Comparison of ENCODE assay signal across 8 cellular contexts in genomic region chr3:122793568-122794416, GRCh38. TPM values are rescaled to one million over a fixed set of nuclear protein-coding genes. Genes with fewer than 3 reads are reported as not detected.
A peak's percentile ranks its signal among the peaks of the same experiment; 100 is the strongest.
DNase-seq lines count a peak whose midpoint lies in the region; ATAC-seq, FAIRE-seq and TF ChIP-seq lines count a peak whose summit lies in the region.

TSS of gene HSPBAP1 (minus strand) at chr3:122793831. CDS start at chr3:122793680, 151 bp downstream.

- TF ChIP-seq CTCF in D721Med (IDR thresholded peaks at IDR 0.05; ENCODE audit: insufficient read depth, missing control alignments) (no peak), GM23338 (conservative IDR thresholded peaks at IDR 0.05; ENCODE audit: low read depth in 2 of 2) (no peak), ovary (IDR thresholded peaks at IDR 0.05) (no peak), tibial artery (IDR thresholded peaks at IDR 0.05) (no peak)

- 0 to 1% (median 0%) methylated on average over 45 to 46 of the region's 46 CpGs for WGBS in ovary, 3 donors

- ATAC-seq in GM23338: peak; percentile 73

- peak within 1 kb of the TSS; percentile 87 for H2AFZ ChIP-seq in GM23338

- H3K9me2 ChIP-seq in GM23338 (ENCODE audit: insufficient read depth): no peaks in the 10 kb centered on the region

- H3K4me2 ChIP-seq in GM23338: peak within 1 kb of the TSS; percentile 79

- peak; percentile 57 for DNase-seq in D721Med (ENCODE audit: insufficient read length, low spot score)
- peak; percentile 98 for DNase-seq in GM23338 (ENCODE audit: low spot score)
- peak; percentile 93 for DNase-seq in MG63
- DNase-seq in activated T-helper 9 cell treated with anti-CD3 and anti-CD28 coated beads, Interleukin-2, amount 50 U/mL, for 16 hours (ENCODE audit: low read depth): peak; percentile 84
- peak; percentile 92 for DNase-seq in germinal center (ENCODE audit: low spot score)
- DNase-seq in ovary: peak; percentile 88 to 95 (median 90)
- peak; percentile 95 to 96 for DNase-seq in tibial artery
- DNase-seq in amygdala (lab: John Stamatoyannopoulos, UW): no peak

- H3K4me3 Mint-ChIP-seq in GM23338: no peak within 1 kb of the TSS; the same call in 2 of the 3 replicates

- H3K79me2 ChIP-seq in GM23338 (replicated peaks; ENCODE audit: insufficient read depth): peaks cover 14% of the 10 kb centered on the region; the same call in 1 of the 2 replicates

- H3K36me3 Mint-ChIP-seq in GM23338 (ENCODE audit: low read depth): no peaks in the 10 kb centered on the region

- peaks cover 17% of the 10 kb centered on the region for H3K27me3 ChIP-seq in GM23338 (ENCODE audit: insufficient read depth)
- H3K27me3 ChIP-seq in MG63: no peaks in the 10 kb centered on the region
- no peaks in the 10 kb centered on the region for H3K27me3 ChIP-seq in ovary
- no peaks in the 10 kb centered on the region for H3K27me3 ChIP-seq in tibial artery

- intact Hi-C loops in ovary (cut with DNase I): loop anchor here in 2 of 4 donors (5.0 to 10.0 kb wide), 2 partner anchors 376 to 409 kb away; partner anchors contain the start of genes FAM162A (in 1 of the 2), MIX23 (in 1 of the 2) and WDR5B (in 1 of the 2)
- intact Hi-C loops in tibial artery (cut with DNase I; ENCODE audit: low total_unique reads): no loop called here

- H3K4me3 ChIP-seq in GM23338 (peak within 1 kb of the TSS; percentile 75), MG63 (peak within 1 kb of the TSS; percentile 84), ovary (peak within 1 kb of the TSS; percentile 85), tibial artery (peak within 1 kb of the TSS; percentile 96)

- H4K20me1 ChIP-seq in GM23338 (replicated peaks; ENCODE audit: insufficient read depth): peaks cover 9% of the 10 kb centered on the region; the same call in 1 of the 2 replicates

- no peaks in the 10 kb centered on the region for H3K9me3 ChIP-seq in MG63
- H3K9me3 ChIP-seq in ovary: no peaks in the 10 kb centered on the region
- no peaks in the 10 kb centered on the region for H3K9me3 ChIP-seq in tibial artery

- TF ChIP-seq POLR2A in ovary (IDR thresholded peaks at IDR 0.05): peak; percentile 50

- H3K9me3 Mint-ChIP-seq in GM23338: no peaks in the 10 kb centered on the region

- H3K27ac ChIP-seq in GM23338 (ENCODE audit: low read depth) (peak within 1 kb of the TSS; percentile 90), ovary (peak within 1 kb of the TSS; percentile 93 to 95), tibial artery (peak within 1 kb of the TSS; percentile 99)

- H3K27ac Mint-ChIP-seq in GM23338: peak within 1 kb of the TSS; percentile 99

- H3K4me1 Mint-ChIP-seq in GM23338: peaks cover 18% of the 10 kb centered on the region; the same call in 2 of the 3 replicates

- no peak for FAIRE-seq in D721Med (lab: Jason Lieb, UNC)

- TF ChIP-seq EP300 in ovary (IDR thresholded peaks at IDR 0.05): peak; percentile 76

- H3K36me3 ChIP-seq in GM23338 (ENCODE audit: insufficient read depth) (no peaks in the 10 kb centered on the region), MG63 (no peaks in the 10 kb centered on the region), ovary (no peaks in the 10 kb centered on the region), tibial artery (no peaks in the 10 kb centered on the region)

- peaks cover 1% of the 10 kb centered on the region for H3K27me3 Mint-ChIP-seq in GM23338 (ENCODE audit: insufficient read depth, low read depth, poor library complexity)

- H3K4me1 ChIP-seq in GM23338 (ENCODE audit: insufficient read depth): peaks cover 15% of the 10 kb centered on the region
- H3K4me1 ChIP-seq in ovary (ENCODE audit: insufficient read depth): peaks cover 4% of the 10 kb centered on the region
- H3K4me1 ChIP-seq in tibial artery: peaks cover 0 to 24% (median 14%) of the 10 kb centered on the region in 4 donors

- no peaks in the 10 kb centered on the region; the same call in 1 of the 2 replicates for H3F3A ChIP-seq in GM23338 (replicated peaks; ENCODE audit: low read depth)

TF ChIP-seq in GM23338, 12 proteins besides CTCF, POLR2A, EP300 and RAD21:
- TF ChIP-seq EZH2phosphoT487 (IDR thresholded peaks at IDR 0.05; ENCODE audit: unreplicated experiment): no peak
- TF ChIP-seq ETS1 (IDR thresholded peaks at IDR 0.05): no peak
- peak; percentile 57 for TF ChIP-seq POLR2AphosphoS5 (IDR thresholded peaks at IDR 0.05; ENCODE audit: low read depth)
- TF ChIP-seq CREB1 (CRISPR knock-in tag; IDR thresholded peaks at IDR 0.05; ENCODE audit: low read depth): 0 out of 2 replicates have a peak, but pooled peaks have one; percentile 46
- no peak for TF ChIP-seq NANOG (IDR thresholded peaks at IDR 0.05; ENCODE audit: borderline replicate concordance)

RNA-seq across cellular contexts. Expression of gene HSPBAP1, which starts in this region (rescaled TPM):
- total RNA-seq in GM23338 (2014; rRNA removed; shearing (Covaris generic)): 6.7 and 8.0 TPM in 2 replicates
- 10.7 and 11.7 TPM in 2 replicates for polyA plus RNA-seq in GM23338 (2016; fragmentation: Nextera tagmentation; extraction: Ambion mirVana)
- 1.4 and 10.3 TPM in 2 replicates for total RNA-seq in MG63 (2014; rRNA removed; shearing (Covaris generic); ENCODE audit: low replicate concordance)
- 10 to 100 TPM in 3 of 7 donors, 1 to 10 TPM in 4; 5.8 to 12.8 (median 9.5) TPM for total RNA-seq in ovary
- 1 to 10 TPM; 5.3 to 9.3 TPM for polyA plus RNA-seq in ovary

Comparison
In these comparisons a context has a peak if more than half of its experiments do, and no peak if none do; other contexts are left out.
1. DNase-seq: peak in D721Med (single experiment), GM23338 (single experiment), MG63 (single experiment), activated T-helper 9 cell treated with anti-CD3 and anti-CD28 coated beads, Interleukin-2, amount 50 U/mL, for 16 hours (single experiment), germinal center (single experiment), ovary (5 of 5) and tibial artery (2 of 2); none in amygdala (0 of 56).
2. Peak in every context shown above with its lines, with median percentiles within 50 percentile points of each other: H3K27ac ChIP-seq and H3K4me3 ChIP-seq.